In genomic region chr6:38039497-38039896, GRCh38 we compare ENCODE assay signal across 14 cellular contexts.
DNase-seq lines count a peak whose midpoint lies in the region; ATAC-seq, FAIRE-seq and TF ChIP-seq lines count a peak whose summit lies in the region.
"Had no signal": no experiment of that assay in that cellular context is flagged by ENCODE, and none has a peak within 500 bp of the region (broad histone marks: within the 10 kb centered on the region; RNA-seq: fewer than 3 reads in every experiment).

No MANE protein-coding gene starts in this region.

- no peaks in the 10 kb centered on the region for H3K27me3 ChIP-seq in mesenchymal stem cell (ENCODE audit: control insufficient read depth in 1 of 2, insufficient read depth in 1 of 2, low read length in 2 of 2)
- H3K27me3 ChIP-seq: BLaER1 had no signal

- H2BK15ac ChIP-seq in mesenchymal stem cell (ENCODE audit: low read depth, poor library complexity, severe bottlenecking) = no peak overlapping the region

- CTCF ChIA-PET in activated CD4-positive, alpha-beta memory T cell treated with anti-CD3 and anti-CD28 coated beads for 36 hours (lab: Charles Lee) = interaction anchor here (0.9 kb wide), 1 partner anchor 11 kb away, joined by 3 read pairs; no protein-coding TSS in a partner anchor

- no peaks in the 10 kb centered on the region for H3K9me3 Mint-ChIP-seq in natural killer cell
- H3K9me3 Mint-ChIP-seq in natural killer cell treated with Interleukin-12 subunit alpha and Interleukin-12 subunit beta and Interleukin-15 and Interleukin-18, amount 100 ng/mL, for 72 hours = no peaks in the 10 kb centered on the region
- H3K9me3 Mint-ChIP-seq in activated CD4-positive, alpha-beta memory T cell treated with anti-CD3 and anti-CD28 coated beads for 36 hours = no peaks in the 10 kb centered on the region
- H3K9me3 Mint-ChIP-seq: CD8-positive, alpha-beta memory T cell; GM23338 had no signal

- intact Hi-C loops in natural killer cell (cut with micrococcal nuclease) = no loop called here
- intact Hi-C loops in activated CD4-positive, alpha-beta memory T cell treated with anti-CD3 and anti-CD28 coated beads for 36 hours (cut with micrococcal nuclease) = loop anchor here (10.0 kb wide), 1 partner anchor 315 kb away; no protein-coding TSS in a partner anchor

- no peak overlapping the region for H2BK12ac ChIP-seq in mesenchymal stem cell (ENCODE audit: low read length in 2 of 2)

- ATAC-seq in natural killer cell = no peak
- no peak for ATAC-seq in natural killer cell treated with Interleukin-12 subunit alpha and Interleukin-12 subunit beta and Interleukin-15 and Interleukin-18, amount 100 ng/mL, for 72 hours
- ATAC-seq in GM19328 (IDR thresholded peaks at IDR 0.05; ENCODE audit: unreplicated experiment) = no peak
- ATAC-seq: GM23338 had no signal

- no peak overlapping the region for H3K4me3 ChIP-seq in choroid plexus epithelial cell (ENCODE audit: low read depth, low read length)
- H3K4me3 ChIP-seq in mesenchymal stem cell (ENCODE audit: insufficient read depth in 1 of 2, low read depth in 1 of 2, low read length in 2 of 2) = no peak overlapping the region
- H3K4me3 ChIP-seq: BLaER1, GM23338 had no signal

- H3K4me1 Mint-ChIP-seq in natural killer cell = peaks cover 61 to 64% of the 10 kb centered on the region in 2 donors
- H3K4me1 Mint-ChIP-seq in natural killer cell treated with Interleukin-12 subunit alpha and Interleukin-12 subunit beta and Interleukin-15 and Interleukin-18, amount 100 ng/mL, for 72 hours (ENCODE audit: low read depth in 2 of 2) = peaks cover 36 to 45% of the 10 kb centered on the region in 2 donors
- peaks cover 7% of the 10 kb centered on the region for H3K4me1 Mint-ChIP-seq in activated CD4-positive, alpha-beta memory T cell treated with anti-CD3 and anti-CD28 coated beads for 36 hours (ENCODE audit: low read depth)

- no peak overlapping the region for H4K8ac ChIP-seq in mesenchymal stem cell (ENCODE audit: low read length)

- 60% methylated on average over 1 of the region's 2 CpGs for WGBS in mesenchymal stem cell

- H4K91ac ChIP-seq in mesenchymal stem cell (ENCODE audit: low read length) = no peak overlapping the region

- no peak overlapping the region for H3K18ac ChIP-seq in mesenchymal stem cell (ENCODE audit: low read depth in 1 of 2, low read length in 2 of 2)

- no peak overlapping the region for H3K23ac ChIP-seq in mesenchymal stem cell (ENCODE audit: low read length in 2 of 2)

- no peak overlapping the region for H2AK5ac ChIP-seq in mesenchymal stem cell (ENCODE audit: low read length, severe bottlenecking)

- no peak for FAIRE-seq in urothelium cell line (lab: Jason Lieb, UNC)
- FAIRE-seq: GM12891 had no signal

- no peaks in the 10 kb centered on the region for H3K4me1 ChIP-seq in mesenchymal stem cell (ENCODE audit: control insufficient read depth, insufficient read depth, low read depth, low read length)
- H3K4me1 ChIP-seq: BLaER1 had no signal

- H3K27ac Mint-ChIP-seq in natural killer cell = peak overlapping the region; percentile 40 to 53
- no peak overlapping the region for H3K27ac Mint-ChIP-seq in natural killer cell treated with Interleukin-12 subunit alpha and Interleukin-12 subunit beta and Interleukin-15 and Interleukin-18, amount 100 ng/mL, for 72 hours
- H3K27ac Mint-ChIP-seq in activated CD4-positive, alpha-beta memory T cell treated with anti-CD3 and anti-CD28 coated beads for 36 hours = no peak overlapping the region
- H3K27ac Mint-ChIP-seq: CD8-positive, alpha-beta memory T cell; GM23338 had no signal

- no peak overlapping the region for H3K4ac ChIP-seq in mesenchymal stem cell (ENCODE audit: low read depth in 1 of 2, low read length in 2 of 2)

- POLR2A ChIA-PET in activated CD4-positive, alpha-beta memory T cell treated with anti-CD3 and anti-CD28 coated beads for 36 hours (lab: Charles Lee) = no interaction called here

- H3K14ac ChIP-seq in mesenchymal stem cell (ENCODE audit: low read length in 2 of 2) = no peak overlapping the region

- no peak overlapping the region for H3K27ac ChIP-seq in mesenchymal stem cell (ENCODE audit: low read length, poor library complexity, severe bottlenecking)
- H3K27ac ChIP-seq: 22Rv1, BLaER1 had no signal

- TF ChIP-seq CTCF in natural killer cell (IDR thresholded peaks at IDR 0.05) (no peak), choroid plexus epithelial cell (conservative IDR thresholded peaks at IDR 0.05; ENCODE audit: low read depth, low read length) (no peak)

- peaks cover 18% of the 10 kb centered on the region for H3K79me1 ChIP-seq in mesenchymal stem cell (replicated peaks; ENCODE audit: low read length, poor library complexity, severe bottlenecking)

- no peak overlapping the region for H3K4me3 Mint-ChIP-seq in natural killer cell
- no peak overlapping the region for H3K4me3 Mint-ChIP-seq in natural killer cell treated with Interleukin-12 subunit alpha and Interleukin-12 subunit beta and Interleukin-15 and Interleukin-18, amount 100 ng/mL, for 72 hours
- no peak overlapping the region for H3K4me3 Mint-ChIP-seq in activated CD4-positive, alpha-beta memory T cell treated with anti-CD3 and anti-CD28 coated beads for 36 hours
- H3K4me3 Mint-ChIP-seq: CD8-positive, alpha-beta memory T cell; GM23338 had no signal

- no peak overlapping the region for H2BK120ac ChIP-seq in mesenchymal stem cell (ENCODE audit: low read depth, low read length)

- no peaks in the 10 kb centered on the region for H3K27me3 Mint-ChIP-seq in natural killer cell (ENCODE audit: low read depth in 2 of 2)
- H3K27me3 Mint-ChIP-seq in natural killer cell treated with Interleukin-12 subunit alpha and Interleukin-12 subunit beta and Interleukin-15 and Interleukin-18, amount 100 ng/mL, for 72 hours = no peaks in the 10 kb centered on the region
- no peaks in the 10 kb centered on the region for H3K27me3 Mint-ChIP-seq in activated CD4-positive, alpha-beta memory T cell treated with anti-CD3 and anti-CD28 coated beads for 36 hours
- H3K27me3 Mint-ChIP-seq: CD8-positive, alpha-beta memory T cell had no signal

- no peak overlapping the region for H3K9ac ChIP-seq in mesenchymal stem cell (ENCODE audit: low read length)
- H3K9ac ChIP-seq: BLaER1 had no signal

- H3K36me3 Mint-ChIP-seq in natural killer cell = no peaks in the 10 kb centered on the region
- H3K36me3 Mint-ChIP-seq in natural killer cell treated with Interleukin-12 subunit alpha and Interleukin-12 subunit beta and Interleukin-15 and Interleukin-18, amount 100 ng/mL, for 72 hours = no peaks in the 10 kb centered on the region
- peaks cover 2% of the 10 kb centered on the region for H3K36me3 Mint-ChIP-seq in activated CD4-positive, alpha-beta memory T cell treated with anti-CD3 and anti-CD28 coated beads for 36 hours

- no peaks in the 10 kb centered on the region for H3K36me3 ChIP-seq in mesenchymal stem cell (ENCODE audit: control insufficient read depth in 1 of 2, insufficient read depth in 2 of 2, low read depth in 1 of 2, low read length in 2 of 2)
- H3K36me3 ChIP-seq: BLaER1 had no signal

- DNase-seq in natural killer cell = no peak
- no peak for DNase-seq in natural killer cell treated with Interleukin-12 subunit alpha and Interleukin-12 subunit beta and Interleukin-15 and Interleukin-18, amount 100 ng/mL, for 72 hours (ENCODE audit: low spot score)
- DNase-seq in choroid plexus epithelial cell (ENCODE audit: low read depth) = peak; percentile 45
- peak; percentile 54 for DNase-seq in mesenchymal stem cell
- no peak for DNase-seq in urothelium cell line (ENCODE audit: low spot score)
- no peak for DNase-seq in activated CD4-positive, alpha-beta memory T cell treated with anti-CD3 and anti-CD28 coated beads for 36 hours
- DNase-seq: Caco-2; CD8-positive, alpha-beta memory T cell; H7 had no signal

- no peaks in the 10 kb centered on the region for H3K9me3 ChIP-seq in mesenchymal stem cell (ENCODE audit: control insufficient read depth, low read length)
- H3K9me3 ChIP-seq: BLaER1, Caco-2 had no signal

- no peak overlapping the region for H2AFZ ChIP-seq in mesenchymal stem cell (ENCODE audit: low read depth, low read length)
- H2AFZ ChIP-seq: GM23338 had no signal

- H2BK5ac ChIP-seq in mesenchymal stem cell (ENCODE audit: low read depth, low read length, poor library complexity, severe bottlenecking) = no peak overlapping the region

- no peak overlapping the region for H3K4me2 ChIP-seq in mesenchymal stem cell (ENCODE audit: low read length, poor library complexity, severe bottlenecking)
- H3K4me2 ChIP-seq: BLaER1, GM23338 had no signal

Comparison
In these comparisons a context has a peak if more than half of its experiments do, and no peak if none do; other contexts are left out.
1. H3K27ac Mint-ChIP-seq: peak in natural killer cell (2 of 2); none in natural killer cell treated with Interleukin-12 subunit alpha and Interleukin-12 subunit beta and Interleukin-15 and Interleukin-18, amount 100 ng/mL, for 72 hours (0 of 2) and activated CD4-positive, alpha-beta memory T cell treated with anti-CD3 and anti-CD28 coated beads for 36 hours (single experiment).
2. DNase-seq: peak in choroid plexus epithelial cell (single experiment) and mesenchymal stem cell (single experiment); none in natural killer cell (single experiment), natural killer cell treated with Interleukin-12 subunit alpha and Interleukin-12 subunit beta and Interleukin-15 and Interleukin-18, amount 100 ng/mL, for 72 hours (single experiment), urothelium cell line (single experiment) and activated CD4-positive, alpha-beta memory T cell treated with anti-CD3 and anti-CD28 coated beads for 36 hours (single experiment).